ENCODE assay signal across 1 cellular context in genomic region chr12:124294686-124295315, GRCh38.
TF ChIP-seq lines count a peak whose summit lies in the region.

TSS of gene RFLNA (plus strand) at chr12:124295093. CDS start at chr12:124295430, 337 bp downstream.

TF ChIP-seq in WTC11, 78 proteins besides CTCF, POLR2A, EP300 and RAD21 (continued from another document):
- TF ChIP-seq AR (CRISPR knock-in tag; IDR thresholded peaks at IDR 0.05) (no peak), CREM (CRISPR knock-in tag; IDR thresholded peaks at IDR 0.05) (0 out of 2 replicates have a peak, but pooled peaks have one; percentile 7)
